Comparison of ENCODE assay signal across 37 cellular contexts in the genomic region with DNA sequence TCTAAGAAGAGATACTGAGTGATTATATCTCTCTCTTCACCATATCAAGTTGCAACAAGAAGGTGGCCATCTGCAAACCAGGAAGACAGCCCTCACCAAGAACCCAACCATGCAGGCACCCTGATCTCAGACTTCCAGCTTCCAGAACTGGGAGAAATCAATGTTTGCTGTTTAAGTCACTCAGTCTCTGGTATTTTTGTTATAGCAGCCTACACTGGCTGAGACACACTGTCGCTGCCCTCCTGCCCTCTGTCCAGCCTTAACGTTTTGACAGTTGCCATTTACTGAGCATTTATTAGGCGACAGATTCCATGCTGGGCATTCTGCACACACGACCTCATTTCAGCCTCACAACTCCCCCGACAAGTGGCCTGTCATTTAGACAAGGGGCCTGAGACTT. TPM values are rescaled to one million over a fixed set of nuclear protein-coding genes. Genes with fewer than 3 reads are reported as not detected.
"Had no signal": no experiment of that assay in that cellular context is flagged by ENCODE, and none has a peak within 500 bp of the region (broad histone marks: within the 10 kb centered on the region; RNA-seq: fewer than 3 reads in every experiment).

No MANE protein-coding gene starts in this region.

- H3K4me3 ChIP-seq: MG63 had no signal

- H3K36me3 ChIP-seq: MG63 had no signal

- DNase-seq: Karpas-422, Kasumi-1, MG63, MM.1S, MV-4-11, NCI-H1048, NCI-H1092, NCI-H1092 treated with DMSO at 0.1 percent for 48 hours, NCI-H1105, NCI-H1105 treated with DMSO at 0.1 percent for 48 hours, NCI-H1417, NCI-H1417 treated with DMSO at 0.1 percent for 48 hours, NCI-H1436, NCI-H1436 treated with DMSO at 0.1 percent for 48 hours, NCI-H146, NCI-H1694, NCI-H1694 treated with DMSO at 0.1 percent for 48 hours, NCI-H187, NCI-H187 treated with DMSO at 0.1 percent for 48 hours, NCI-H1930, NCI-H2029, NCI-H2029 treated with DMSO at 0.1 percent for 48 hours, NCI-H2081, NCI-H2081 treated with DMSO at 0.1 percent for 48 hours, NCI-H2107, NCI-H2171, NCI-H2171 treated with DMSO at 0.1 percent for 48 hours, NCI-H2227 treated with DMSO at 0.1 percent for 48 hours, NCI-H226, NCI-H345, NCI-H446, NCI-H446 treated with DMSO at 0.1 percent for 48 hours, NCI-H510A, NCI-H510A treated with DMSO at 0.1 percent for 48 hours had no signal

- H3K27me3 ChIP-seq: MG63 had no signal

RNA-seq across cellular contexts. Expression of gene HMX3, which starts 9.5 kb away (rescaled TPM):
- total RNA-seq: LHCN-M2, M059J, MCF 10A had no signal

RNA-seq across cellular contexts. Expression of gene HMX2, which starts 21.7 kb away (rescaled TPM):
- total RNA-seq: LHCN-M2, MCF 10A had no signal
